Comparison of ENCODE assay signal across 15 cellular contexts in the genomic region with DNA sequence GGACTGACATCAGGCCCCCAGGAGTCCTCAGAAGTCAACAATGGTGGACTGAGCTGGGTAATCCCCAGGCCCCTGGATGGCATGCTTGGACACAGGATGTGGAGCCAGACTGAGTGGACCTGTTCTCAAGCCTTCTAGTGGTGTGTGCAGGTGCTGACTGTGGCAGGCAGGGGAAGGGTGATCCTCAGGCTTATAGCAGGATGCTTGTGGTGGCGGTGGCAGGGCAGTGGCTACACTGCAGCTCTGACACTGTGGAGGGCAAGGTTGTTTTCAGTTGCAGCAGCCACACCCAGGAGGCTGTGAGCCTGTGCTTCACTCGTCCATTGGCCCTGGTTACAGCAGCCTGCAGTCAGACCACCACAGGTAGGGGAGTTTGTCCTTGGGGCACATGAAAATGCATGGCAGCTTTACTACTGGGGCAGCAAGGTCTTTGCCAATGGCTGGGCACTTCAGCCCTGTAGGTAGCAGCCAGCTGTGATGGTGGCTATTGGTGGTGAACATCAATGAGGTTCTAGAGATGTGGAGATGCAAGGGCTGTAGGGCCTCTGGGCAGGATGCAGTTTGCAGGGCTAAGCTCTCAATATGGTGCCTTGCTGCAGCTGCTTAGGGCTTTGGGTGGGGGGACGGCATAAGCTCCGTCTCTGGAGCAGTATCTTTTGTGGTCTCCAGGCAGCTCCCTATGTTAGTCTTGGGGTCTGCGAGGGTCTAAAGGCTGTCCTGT. TPM values are rescaled to one million over a fixed set of nuclear protein-coding genes. Genes with fewer than 3 reads are reported as not detected.
A peak's percentile ranks its signal among the peaks of the same experiment; 100 is the strongest.
DNase-seq lines count a peak whose midpoint lies in the region; ATAC-seq, FAIRE-seq and TF ChIP-seq lines count a peak whose summit lies in the region.
"Had no signal": no experiment of that assay in that cellular context is flagged by ENCODE, and none has a peak within 500 bp of the region (broad histone marks: within the 10 kb centered on the region; RNA-seq: fewer than 3 reads in every experiment).

No MANE protein-coding gene starts in this region.

- H3K36me3 Mint-ChIP-seq in T-helper 1 cell treated with Interleukin-12 subunit alpha and Interleukin-12 subunit beta and Interleukin-4 antibody, amounts not matched to agents 30 μg/mL and 1 μg/mL, for 36 hours (ENCODE audit: low read depth): peaks cover 33% of the 10 kb centered on the region
- H3K36me3 Mint-ChIP-seq in stimulated activated naive B cell treated with anti-CD40 and anti-IgM and Interleukin-4, amounts not matched to agents 10 μg/mL and 1 μg/mL and 100 μg/mL, for 72 hours: peaks cover 40 to 41% of the 10 kb centered on the region in 2 donors

- no peak overlapping the region for H3K4me3 Mint-ChIP-seq in T-helper 1 cell treated with Interleukin-12 subunit alpha and Interleukin-12 subunit beta and Interleukin-4 antibody, amounts not matched to agents 30 μg/mL and 1 μg/mL, for 36 hours
- H3K4me3 Mint-ChIP-seq in stimulated activated naive B cell treated with anti-CD40 and anti-IgM and Interleukin-4, amounts not matched to agents 10 μg/mL and 1 μg/mL and 100 μg/mL, for 72 hours: no peak overlapping the region

- TF ChIP-seq CTCF in heart left ventricle (IDR thresholded peaks at IDR 0.05): no peak
- TF ChIP-seq CTCF in ascending aorta (IDR thresholded peaks at IDR 0.05): no peak

- intact Hi-C loops in heart left ventricle (cut with DNase I) (no loop called here), Right ventricle myocardium inferior (cut with DNase I) (no loop called here), right cardiac atrium (cut with DNase I) (no loop called here), ascending aorta (cut with DNase I) (no loop called here)

- H3K4me3 ChIP-seq in heart left ventricle (no peak overlapping the region), right cardiac atrium (ENCODE audit: low read length) (no peak overlapping the region), small intestine (ENCODE audit: low read depth in 1 of 2, low read length in 2 of 2) (no peak overlapping the region), ascending aorta (no peak overlapping the region)
- H3K4me3 ChIP-seq: ovary had no signal

- ATAC-seq in heart left ventricle (peak in 3 of 4 donors; percentile 22 to 53 (median 22)), Right ventricle myocardium inferior (no peak), right cardiac atrium (peak; percentile 51 to 52), GM18511 (IDR thresholded peaks at IDR 0.05; ENCODE audit: unreplicated experiment) (no peak)
- peak in 1 of 2 donors; percentile 27 for ATAC-seq in stimulated activated naive B cell treated with anti-CD40 and anti-IgM and Interleukin-4, amounts not matched to agents 10 μg/mL and 1 μg/mL and 100 μg/mL, for 72 hours (replicated peaks)

- peaks cover 0 to 6% (median 0%) of the 10 kb centered on the region in 12 donors for H3K4me1 ChIP-seq in heart left ventricle
- H3K4me1 ChIP-seq in right cardiac atrium (ENCODE audit: control insufficient read depth, insufficient read depth, low read length): no peaks in the 10 kb centered on the region
- no peaks in the 10 kb centered on the region for H3K4me1 ChIP-seq in small intestine (ENCODE audit: control insufficient read depth in 2 of 2, insufficient read depth in 1 of 2, low read depth in 1 of 2, low read length in 1 of 2)
- no peaks in the 10 kb centered on the region for H3K4me1 ChIP-seq in ascending aorta

- H3K27me3 Mint-ChIP-seq in T-helper 1 cell treated with Interleukin-12 subunit alpha and Interleukin-12 subunit beta and Interleukin-4 antibody, amounts not matched to agents 30 μg/mL and 1 μg/mL, for 36 hours (ENCODE audit: low read depth): peaks cover 3% of the 10 kb centered on the region
- no peaks in the 10 kb centered on the region for H3K27me3 Mint-ChIP-seq in stimulated activated naive B cell treated with anti-CD40 and anti-IgM and Interleukin-4, amounts not matched to agents 10 μg/mL and 1 μg/mL and 100 μg/mL, for 72 hours

- peak overlapping the region; percentile 62 for H3K27ac Mint-ChIP-seq in T-helper 1 cell treated with Interleukin-12 subunit alpha and Interleukin-12 subunit beta and Interleukin-4 antibody, amounts not matched to agents 30 μg/mL and 1 μg/mL, for 36 hours
- peak overlapping the region; percentile 49 for H3K27ac Mint-ChIP-seq in stimulated activated naive B cell treated with anti-CD40 and anti-IgM and Interleukin-4, amounts not matched to agents 10 μg/mL and 1 μg/mL and 100 μg/mL, for 72 hours

- peaks cover 0 to 4% (median 0%) of the 10 kb centered on the region in 12 donors for H3K9me3 ChIP-seq in heart left ventricle
- H3K9me3 ChIP-seq in right cardiac atrium (ENCODE audit: control insufficient read depth, low read length): no peaks in the 10 kb centered on the region
- H3K9me3 ChIP-seq in small intestine (ENCODE audit: control insufficient read depth, low read depth): no peaks in the 10 kb centered on the region
- H3K9me3 ChIP-seq in ascending aorta: no peaks in the 10 kb centered on the region
- H3K9me3 ChIP-seq: ovary had no signal

- H3K27ac ChIP-seq in heart left ventricle (no peak overlapping the region), right cardiac atrium (ENCODE audit: low read length) (no peak overlapping the region), small intestine (ENCODE audit: low read depth in 1 of 2, low read length in 1 of 2) (no peak overlapping the region), ascending aorta (no peak overlapping the region)
- H3K27ac ChIP-seq: brain microvascular endothelial cell, ovary had no signal

- no peaks in the 10 kb centered on the region for H3K27me3 ChIP-seq in heart left ventricle
- no peaks in the 10 kb centered on the region for H3K27me3 ChIP-seq in right cardiac atrium (ENCODE audit: control insufficient read depth, insufficient read depth)
- H3K27me3 ChIP-seq in small intestine (ENCODE audit: control insufficient read depth in 2 of 2, insufficient read depth in 2 of 2, low read length in 2 of 2): no peaks in the 10 kb centered on the region
- no peaks in the 10 kb centered on the region for H3K27me3 ChIP-seq in ascending aorta
- H3K27me3 ChIP-seq: brain microvascular endothelial cell, ovary had no signal

- no peak for TF ChIP-seq POLR2A in heart left ventricle (IDR thresholded peaks at IDR 0.05)

- 91 to 95% (median 93%) methylated on average over 5 of the region's 5 CpGs for WGBS in heart left ventricle, 4 donors
- 88% methylated on average over 5 of the region's 5 CpGs for WGBS in right cardiac atrium
- WGBS in small intestine, 3 donors: 91 to 96% (median 93%) methylated on average over 5 of the region's 5 CpGs

- H3K4me1 Mint-ChIP-seq in T-helper 1 cell treated with Interleukin-12 subunit alpha and Interleukin-12 subunit beta and Interleukin-4 antibody, amounts not matched to agents 30 μg/mL and 1 μg/mL, for 36 hours (ENCODE audit: low read depth): peaks cover 21% of the 10 kb centered on the region
- H3K4me1 Mint-ChIP-seq in stimulated activated naive B cell treated with anti-CD40 and anti-IgM and Interleukin-4, amounts not matched to agents 10 μg/mL and 1 μg/mL and 100 μg/mL, for 72 hours: no peaks in the 10 kb centered on the region

- H3K36me3 ChIP-seq in heart left ventricle (peaks cover 0 to 59% (median 52%) of the 10 kb centered on the region in 9 donors), small intestine (ENCODE audit: control insufficient read depth in 2 of 2, insufficient read depth in 2 of 2, low read length in 2 of 2) (peaks cover 3 to 5% of the 10 kb centered on the region in 2 donors), ascending aorta (peaks cover 36 to 47% of the 10 kb centered on the region in 2 donors)
- H3K36me3 ChIP-seq: ovary had no signal

- H3K9me3 Mint-ChIP-seq in T-helper 1 cell treated with Interleukin-12 subunit alpha and Interleukin-12 subunit beta and Interleukin-4 antibody, amounts not matched to agents 30 μg/mL and 1 μg/mL, for 36 hours: peaks cover 9% of the 10 kb centered on the region
- peaks cover 10% of the 10 kb centered on the region in 2 donors for H3K9me3 Mint-ChIP-seq in stimulated activated naive B cell treated with anti-CD40 and anti-IgM and Interleukin-4, amounts not matched to agents 10 μg/mL and 1 μg/mL and 100 μg/mL, for 72 hours

- DNase-seq in heart left ventricle (no peak), Right ventricle myocardium inferior (ENCODE audit: missing footprints) (no peak), right cardiac atrium (no peak), small intestine (no peak), ascending aorta (ENCODE audit: low spot score in 2 of 2) (no peak)
- DNase-seq in stimulated activated naive B cell treated with anti-CD40 and anti-IgM and Interleukin-4, amounts not matched to agents 10 μg/mL and 1 μg/mL and 100 μg/mL, for 72 hours: no peak
- DNase-seq: activated effector memory CD4-positive, alpha-beta T cell treated with anti-CD3 and anti-CD28 coated beads, Interleukin-2, amount 50 U/mL, for 16 hours; AML-193; brain microvascular endothelial cell; KG1; NCI-H1105; NCI-H2227 treated with DMSO at 0.1 percent for 48 hours; ovary had no signal

- FAIRE-seq in small intestine (lab: Jason Lieb, UNC): no peak

RNA-seq across cellular contexts. Expression of a gene that starts 17.5 kb away (rescaled TPM):
- total RNA-seq in heart left ventricle (10 to 100 TPM in 3 of 9 donors, 1 to 10 TPM in 6; 4.7 to 29.6 (median 6.9) TPM), Right ventricle myocardium inferior (7.9 TPM), right cardiac atrium (10 to 100 TPM in 3 of 4 donors, 1 to 10 TPM in 1; 9.9 to 17.7 (median 11.3) TPM), ascending aorta (55.0 TPM)
- polyA plus RNA-seq in heart left ventricle (10 to 100 TPM in 1 of 2 donors, 1 to 10 TPM in 1; 3.2 to 11.1 TPM), right cardiac atrium (4.1 TPM), small intestine (1 to 10 TPM in 2 of 3 donors, under 1 TPM in 1; 0.45 to 3.0 (median 1.4) TPM)

RNA-seq across cellular contexts. Expression of a gene that starts 22.6 kb away (rescaled TPM):
- total RNA-seq in heart left ventricle (100 to 1,000 TPM in 7 of 9 donors, 10 to 100 TPM in 2; 77.2 to 182 (median 147) TPM), Right ventricle myocardium inferior (155 TPM), right cardiac atrium (100 to 1,000 TPM; 146 to 179 (median 164) TPM), ascending aorta (71.7 TPM)
- polyA plus RNA-seq in heart left ventricle (100 to 1,000 TPM in 1 of 2 donors, 10 to 100 TPM in 1; 28.5 to 122 TPM), right cardiac atrium (70.3 TPM), small intestine (10 to 100 TPM; 26.4 to 31.1 (median 27.0) TPM)

Comparison
In these comparisons a context has a peak if more than half of its experiments do, and no peak if none do; other contexts are left out.
1. ATAC-seq: peak in heart left ventricle (3 of 4) and right cardiac atrium (2 of 2); none in Right ventricle myocardium inferior (single experiment) and GM18511 (single experiment).